9 cellular contexts compared by ENCODE assay signal in the genomic region with DNA sequence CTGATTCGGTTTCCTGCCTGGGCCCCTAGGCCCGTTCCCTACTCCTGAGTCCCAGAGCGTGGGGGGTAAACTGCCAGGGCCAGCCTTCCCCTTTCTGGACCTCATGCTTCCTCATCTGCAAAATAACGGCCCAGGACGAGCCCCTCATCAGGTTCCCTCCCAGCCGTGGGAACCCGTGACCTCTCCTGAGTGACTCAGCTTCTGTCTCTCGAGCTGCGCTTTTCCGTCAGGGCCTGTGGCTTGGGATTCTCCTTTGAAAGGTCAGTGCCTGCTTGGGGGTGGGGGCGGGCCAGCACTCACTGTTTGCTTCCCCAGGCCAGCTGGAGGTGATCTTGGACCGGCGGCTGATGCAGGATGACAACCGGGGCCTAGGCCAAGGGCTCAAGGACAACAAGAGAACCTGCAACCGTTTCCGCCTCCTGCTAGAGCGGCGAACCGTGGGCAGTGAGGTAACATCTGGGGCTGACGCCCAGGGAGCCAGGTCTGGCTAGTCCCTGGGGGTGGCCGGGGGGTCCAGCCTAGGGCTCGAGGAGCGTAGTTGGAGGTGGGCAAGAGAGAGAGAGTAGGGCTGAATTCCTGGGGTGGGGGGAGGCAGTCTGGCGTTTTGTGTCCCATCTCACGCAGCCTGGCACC. TPM values are rescaled to one million over a fixed set of nuclear protein-coding genes. Genes with fewer than 3 reads are reported as not detected.
DNase-seq lines count a peak whose midpoint lies in the region; ATAC-seq, FAIRE-seq and TF ChIP-seq lines count a peak whose summit lies in the region.
"Had no signal": no experiment of that assay in that cellular context is flagged by ENCODE, and none has a peak within 500 bp of the region (broad histone marks: within the 10 kb centered on the region; RNA-seq: fewer than 3 reads in every experiment).

No MANE protein-coding gene starts in this region.

- TF ChIP-seq CTCF in HepG2 (CRISPR knock-in tag; IDR thresholded peaks at IDR 0.05) (peak; percentile 11; the same call in 1 of the 2 replicates), breast epithelium (IDR thresholded peaks at IDR 0.05) (no peak)

- no peaks in the 10 kb centered on the region for H3K4me1 Mint-ChIP-seq in activated naive CD8-positive, alpha-beta T cell treated with anti-CD3 and anti-CD28 coated beads, Interleukin-2, amount 50 U/mL, for 24 hours
- no peaks in the 10 kb centered on the region for H3K4me1 Mint-ChIP-seq in activated naive CD8-positive, alpha-beta T cell treated with anti-CD3 and anti-CD28 coated beads for 36 hours

- no peak overlapping the region for H3K4me3 Mint-ChIP-seq in activated naive CD8-positive, alpha-beta T cell treated with anti-CD3 and anti-CD28 coated beads, Interleukin-2, amount 50 U/mL, for 24 hours
- no peak overlapping the region for H3K4me3 Mint-ChIP-seq in activated naive CD8-positive, alpha-beta T cell treated with anti-CD3 and anti-CD28 coated beads for 36 hours

- peaks cover 49% of the 10 kb centered on the region for H3K36me3 Mint-ChIP-seq in activated naive CD8-positive, alpha-beta T cell treated with anti-CD3 and anti-CD28 coated beads, Interleukin-2, amount 50 U/mL, for 24 hours (ENCODE audit: low read depth)
- peaks cover 13% of the 10 kb centered on the region for H3K36me3 Mint-ChIP-seq in activated naive CD8-positive, alpha-beta T cell treated with anti-CD3 and anti-CD28 coated beads for 36 hours

- FAIRE-seq in HepG2 (lab: Jason Lieb, UNC): no peak

- no peak overlapping the region for H3K9ac ChIP-seq in HepG2 (ENCODE audit: insufficient read depth, low read depth, low read length)
- H3K9ac ChIP-seq: SK-N-SH had no signal

- H3K4me1 ChIP-seq in HepG2 (ENCODE audit: insufficient read depth, low read length): no peaks in the 10 kb centered on the region
- no peaks in the 10 kb centered on the region for H3K4me1 ChIP-seq in breast epithelium

- no peak overlapping the region for H3K4me2 ChIP-seq in HepG2 (ENCODE audit: low read depth, low read length)
- H3K4me2 ChIP-seq: SK-N-SH had no signal

- TF ChIP-seq EP300 in HepG2 (IDR thresholded peaks at IDR 0.05; ENCODE audit: low read depth in 2 of 2, low read length in 2 of 2) (no peak), HepG2 (CRISPR knock-in tag; IDR thresholded peaks at IDR 0.05; ENCODE audit: borderline replicate concordance) (no peak)

- peak; percentile 2 for ATAC-seq in activated naive CD8-positive, alpha-beta T cell treated with anti-CD3 and anti-CD28 coated beads, Interleukin-2, amount 50 U/mL, for 24 hours
- ATAC-seq in HepG2: peak; percentile 41
- ATAC-seq in GM19351 (IDR thresholded peaks at IDR 0.05; ENCODE audit: unreplicated experiment): no peak

- no peaks in the 10 kb centered on the region for H4K20me1 ChIP-seq in HepG2 (ENCODE audit: insufficient read depth, low read length)

- TF ChIP-seq POLR2A in HepG2 (IDR thresholded peaks at IDR 0.05; ENCODE audit: insufficient read depth in 1 of 2, low read depth in 2 of 2, low read length in 2 of 2) (no peak), breast epithelium (IDR thresholded peaks at IDR 0.05) (no peak)

- H3K27me3 ChIP-seq in HepG2 (ENCODE audit: control insufficient read depth in 1 of 2, insufficient read depth in 2 of 2, low read length in 2 of 2) (no peaks in the 10 kb centered on the region), breast epithelium (no peaks in the 10 kb centered on the region)

- POLR2A ChIA-PET in HepG2 (lab: Yijun Ruan, JAX): no interaction called here

- H3K4me3 ChIP-seq in HepG2 (replicated peaks in 1 of 3; ENCODE audit: insufficient read depth in 1 of 3, low read depth in 2 of 3, low read length in 3 of 3) (no peak overlapping the region), breast epithelium (no peak overlapping the region)

- H3K27ac Mint-ChIP-seq in activated naive CD8-positive, alpha-beta T cell treated with anti-CD3 and anti-CD28 coated beads, Interleukin-2, amount 50 U/mL, for 24 hours: no peak overlapping the region
- H3K27ac Mint-ChIP-seq in activated naive CD8-positive, alpha-beta T cell treated with anti-CD3 and anti-CD28 coated beads for 36 hours: no peak overlapping the region

- H3K27me3 Mint-ChIP-seq in activated naive CD8-positive, alpha-beta T cell treated with anti-CD3 and anti-CD28 coated beads, Interleukin-2, amount 50 U/mL, for 24 hours: no peaks in the 10 kb centered on the region
- no peaks in the 10 kb centered on the region for H3K27me3 Mint-ChIP-seq in activated naive CD8-positive, alpha-beta T cell treated with anti-CD3 and anti-CD28 coated beads for 36 hours

- H3K79me2 ChIP-seq in HepG2 (ENCODE audit: insufficient read depth, low read length): no peaks in the 10 kb centered on the region

- 92% methylated on average over 20 of the region's 25 CpGs for WGBS in HepG2 (ENCODE audit: low lambda C conversion rate)

- intact Hi-C loops in HepG2 (cut with micrococcal nuclease; ENCODE audit: unreplicated experiment): no loop called here
- intact Hi-C loops in breast epithelium (cut with DNase I; ENCODE audit: low total_unique reads): no loop called here

- no peak overlapping the region for H2AFZ ChIP-seq in HepG2 (ENCODE audit: low read length)

- H3K9me3 Mint-ChIP-seq in activated naive CD8-positive, alpha-beta T cell treated with anti-CD3 and anti-CD28 coated beads, Interleukin-2, amount 50 U/mL, for 24 hours: no peaks in the 10 kb centered on the region
- H3K9me3 Mint-ChIP-seq in activated naive CD8-positive, alpha-beta T cell treated with anti-CD3 and anti-CD28 coated beads for 36 hours: no peaks in the 10 kb centered on the region

- no peak for TF ChIP-seq RAD21 in HepG2 (CRISPR knock-in tag; IDR thresholded peaks at IDR 0.05)

- no peak for DNase-seq in activated naive CD8-positive, alpha-beta T cell treated with anti-CD3 and anti-CD28 coated beads, Interleukin-2, amount 50 U/mL, for 24 hours
- DNase-seq in activated naive CD8-positive, alpha-beta T cell treated with anti-CD3 and anti-CD28 coated beads for 36 hours: no peak
- DNase-seq in HepG2 (ENCODE audit: low spot score) (no peak), breast epithelium (ENCODE audit: low spot score in 2 of 2) (no peak), NCI-H2196 (lab: John Stamatoyannopoulos, UW; ENCODE audit: unreplicated experiment) (no peak)
- DNase-seq: activated naive CD4-positive, alpha-beta T cell; SK-N-SH had no signal

- in situ Hi-C loops in HepG2 (cut with HindIII; ENCODE audit: extremely low pct_ligation_motif_present, low pct_unique_long_range_greater_than_20kb): no loop called here

- CTCF ChIA-PET in HepG2 (lab: Yijun Ruan, JAX; ENCODE audit: low intra/inter-chr PET ratio, low total read pairs): no interaction called here

- H3K27ac ChIP-seq in HepG2 (ENCODE audit: extremely low read length, insufficient read depth, low read length): no peak overlapping the region
- no peak overlapping the region for H3K27ac ChIP-seq in breast epithelium

- peaks cover 38 to 82% of the 10 kb centered on the region in 2 experiments; a peak in 4 of 5 replicates for H3K36me3 ChIP-seq in HepG2 (replicated peaks in 1 of 2; ENCODE audit: control insufficient read depth in 1 of 2, insufficient read depth in 2 of 2, low read length in 2 of 2)
- peaks cover 20% of the 10 kb centered on the region for H3K36me3 ChIP-seq in breast epithelium

- H3K9me3 ChIP-seq in HepG2 (ENCODE audit: low read length) (no peaks in the 10 kb centered on the region), breast epithelium (no peaks in the 10 kb centered on the region)
- H3K9me3 ChIP-seq: SK-N-SH had no signal

- BruUV-seq in HepG2 (replicated peaks; lab: Mats Ljungman, UMichigan): no TSS peak

RNA-seq across cellular contexts. Expression of gene MAN2A2, which starts 12.8 kb away (rescaled TPM):
- 10 to 100 TPM; 69.1 to 74.1 TPM for total RNA-seq in activated naive CD8-positive, alpha-beta T cell treated with anti-CD3 and anti-CD28 coated beads for 36 hours
- total RNA-seq in HepG2 (2016; rRNA removed; fragmentation: Illumina TruSeq; extraction: Trizol): 6.7 and 17.5 TPM in 2 replicates
- total RNA-seq in HepG2 (2016; cell fraction: cytosol; rRNA removed; fragmentation: Illumina TruSeq; extraction: Trizol; ENCODE audit: low read depth): 8.9 and 9.3 TPM in 2 replicates
- 5.6 and 21.4 TPM in 2 replicates for total RNA-seq in HepG2 (2016; cell fraction: insoluble cytoplasmic fraction; rRNA removed; fragmentation: Illumina TruSeq; extraction: Trizol)
- 9.6 and 10.0 TPM in 2 replicates for total RNA-seq in HepG2 (2016; cell fraction: membrane; rRNA removed; fragmentation: Illumina TruSeq; extraction: Trizol)
- 31.3 and 36.5 TPM in 2 replicates for total RNA-seq in HepG2 (2016; cell fraction: nucleus; rRNA removed; fragmentation: Illumina TruSeq; extraction: Trizol)
- polyA plus RNA-seq in HepG2 (2011; rRNA removed): 43.8 and 51.5 TPM in 2 replicates
- polyA plus RNA-seq in HepG2 (2011; cell fraction: cytosol; rRNA removed): 18.4 and 29.4 TPM in 2 replicates
- 296 and 398 TPM in 2 replicates for polyA plus RNA-seq in HepG2 (2011; cell fraction: nucleus; rRNA removed)
- polyA plus RNA-seq in HepG2 (2012): 13.2 and 18.7 TPM in 2 replicates
- 1.5 and 2.3 TPM in 2 replicates for polyA plus RNA-seq in HepG2 (2016; cell fraction: cytosol; fragmentation: Illumina TruSeq; extraction: Trizol; ENCODE audit: low read depth)
- polyA plus RNA-seq in HepG2 (2016; cell fraction: insoluble cytoplasmic fraction; fragmentation: Illumina TruSeq; extraction: Trizol; ENCODE audit: low read depth): 7.9 and 9.3 TPM in 2 replicates
- 5.8 and 8.8 TPM in 2 replicates for polyA plus RNA-seq in HepG2 (2016; cell fraction: membrane; fragmentation: Illumina TruSeq; extraction: Trizol; ENCODE audit: low read depth)
- polyA plus RNA-seq in HepG2 (2016; cell fraction: nucleus; fragmentation: Illumina TruSeq; extraction: Trizol; ENCODE audit: insufficient read depth, low read depth): 117 and 126 TPM in 2 replicates
- 46.3 and 58.9 TPM in 2 replicates for polyA minus RNA-seq in HepG2 (2011; rRNA and poly(A)+ RNA removed; ENCODE audit: low replicate concordance)
- 16.2 and 16.4 TPM in 2 replicates for polyA minus RNA-seq in HepG2 (2011; cell fraction: cytosol; rRNA and poly(A)+ RNA removed)
- 38.2 and 38.5 TPM in 2 replicates for polyA minus RNA-seq in HepG2 (2011; cell fraction: nucleus; rRNA and poly(A)+ RNA removed)
- total RNA-seq in breast epithelium: 10 to 100 TPM; 38.2 to 58.0 (median 56.9) TPM

RNA-seq across cellular contexts. Expression of gene HDDC3, which starts 16.4 kb away (rescaled TPM):
- 10 to 100 TPM; 38.4 to 44.3 TPM for total RNA-seq in activated naive CD8-positive, alpha-beta T cell treated with anti-CD3 and anti-CD28 coated beads for 36 hours
- total RNA-seq in HepG2 (2016; rRNA removed; fragmentation: Illumina TruSeq; extraction: Trizol) (28.3 and 30.0 TPM in 2 replicates), breast epithelium (10 to 100 TPM; 19.0 to 22.3 (median 19.4) TPM)
- 9.5 and 9.9 TPM in 2 replicates for total RNA-seq in HepG2 (2016; cell fraction: cytosol; rRNA removed; fragmentation: Illumina TruSeq; extraction: Trizol; ENCODE audit: low read depth)
- total RNA-seq in HepG2 (2016; cell fraction: insoluble cytoplasmic fraction; rRNA removed; fragmentation: Illumina TruSeq; extraction: Trizol): 29.5 and 31.1 TPM in 2 replicates
- 19.0 and 21.4 TPM in 2 replicates for total RNA-seq in HepG2 (2016; cell fraction: membrane; rRNA removed; fragmentation: Illumina TruSeq; extraction: Trizol)
- 14.9 and 16.3 TPM in 2 replicates for total RNA-seq in HepG2 (2016; cell fraction: nucleus; rRNA removed; fragmentation: Illumina TruSeq; extraction: Trizol)
- 18.7 and 21.7 TPM in 2 replicates for polyA plus RNA-seq in HepG2 (2011; rRNA removed)
- 21.7 and 23.0 TPM in 2 replicates for polyA plus RNA-seq in HepG2 (2011; cell fraction: cytosol; rRNA removed)
- polyA plus RNA-seq in HepG2 (2011; cell fraction: nucleus; rRNA removed): 18.2 and 23.4 TPM in 2 replicates
- polyA plus RNA-seq in HepG2 (2012): 12.4 and 14.3 TPM in 2 replicates
- 15.3 and 16.8 TPM in 2 replicates for polyA plus RNA-seq in HepG2 (2016; cell fraction: cytosol; fragmentation: Illumina TruSeq; extraction: Trizol; ENCODE audit: low read depth)
- polyA plus RNA-seq in HepG2 (2016; cell fraction: insoluble cytoplasmic fraction; fragmentation: Illumina TruSeq; extraction: Trizol; ENCODE audit: low read depth): 32.6 and 35.8 TPM in 2 replicates
- polyA plus RNA-seq in HepG2 (2016; cell fraction: membrane; fragmentation: Illumina TruSeq; extraction: Trizol; ENCODE audit: low read depth): 20.1 and 22.5 TPM in 2 replicates
- polyA plus RNA-seq in HepG2 (2016; cell fraction: nucleus; fragmentation: Illumina TruSeq; extraction: Trizol; ENCODE audit: insufficient read depth, low read depth): 23.2 and 27.0 TPM in 2 replicates
- polyA minus RNA-seq in HepG2 (2011; rRNA and poly(A)+ RNA removed; ENCODE audit: low replicate concordance): 12.2 and 28.5 TPM in 2 replicates
- polyA minus RNA-seq in HepG2 (2011; cell fraction: cytosol; rRNA and poly(A)+ RNA removed): 8.2 and 8.6 TPM in 2 replicates
- polyA minus RNA-seq in HepG2 (2011; cell fraction: nucleus; rRNA and poly(A)+ RNA removed): 13.3 and 14.7 TPM in 2 replicates

RNA-seq across cellular contexts. Expression of gene UNC45A, which starts 19.2 kb away (rescaled TPM):
- total RNA-seq in activated naive CD8-positive, alpha-beta T cell treated with anti-CD3 and anti-CD28 coated beads for 36 hours: 10 to 100 TPM; 62.7 to 65.5 TPM
- total RNA-seq in HepG2 (2016; rRNA removed; fragmentation: Illumina TruSeq; extraction: Trizol) (39.2 and 39.7 TPM in 2 replicates), breast epithelium (10 to 100 TPM; 52.4 to 65.0 (median 59.8) TPM)
- total RNA-seq in HepG2 (2016; cell fraction: cytosol; rRNA removed; fragmentation: Illumina TruSeq; extraction: Trizol; ENCODE audit: low read depth): 7.4 and 8.3 TPM in 2 replicates
- total RNA-seq in HepG2 (2016; cell fraction: insoluble cytoplasmic fraction; rRNA removed; fragmentation: Illumina TruSeq; extraction: Trizol): 37.2 and 42.0 TPM in 2 replicates
- total RNA-seq in HepG2 (2016; cell fraction: membrane; rRNA removed; fragmentation: Illumina TruSeq; extraction: Trizol): 10.7 and 11.5 TPM in 2 replicates
- total RNA-seq in HepG2 (2016; cell fraction: nucleus; rRNA removed; fragmentation: Illumina TruSeq; extraction: Trizol): 29.9 and 30.4 TPM in 2 replicates
- polyA plus RNA-seq in HepG2 (2011; rRNA removed): 33.8 and 39.6 TPM in 2 replicates
- polyA plus RNA-seq in HepG2 (2011; cell fraction: cytosol; rRNA removed): 28.5 and 36.4 TPM in 2 replicates
- polyA plus RNA-seq in HepG2 (2011; cell fraction: nucleus; rRNA removed): 128 and 143 TPM in 2 replicates
- polyA plus RNA-seq in HepG2 (2012): 23.6 and 29.6 TPM in 2 replicates
- polyA plus RNA-seq in HepG2 (2016; cell fraction: cytosol; fragmentation: Illumina TruSeq; extraction: Trizol; ENCODE audit: low read depth): 3.2 and 3.8 TPM in 2 replicates
- 31.6 and 37.2 TPM in 2 replicates for polyA plus RNA-seq in HepG2 (2016; cell fraction: insoluble cytoplasmic fraction; fragmentation: Illumina TruSeq; extraction: Trizol; ENCODE audit: low read depth)
- 6.4 and 8.0 TPM in 2 replicates for polyA plus RNA-seq in HepG2 (2016; cell fraction: membrane; fragmentation: Illumina TruSeq; extraction: Trizol; ENCODE audit: low read depth)
- polyA plus RNA-seq in HepG2 (2016; cell fraction: nucleus; fragmentation: Illumina TruSeq; extraction: Trizol; ENCODE audit: insufficient read depth, low read depth): 52.0 and 53.3 TPM in 2 replicates
- 77.7 and 119 TPM in 2 replicates for polyA minus RNA-seq in HepG2 (2011; rRNA and poly(A)+ RNA removed; ENCODE audit: low replicate concordance)
- polyA minus RNA-seq in HepG2 (2011; cell fraction: cytosol; rRNA and poly(A)+ RNA removed): 23.5 and 25.8 TPM in 2 replicates
- polyA minus RNA-seq in HepG2 (2011; cell fraction: nucleus; rRNA and poly(A)+ RNA removed): 37.1 and 48.0 TPM in 2 replicates

RNA-seq across cellular contexts. Expression of gene FES, which starts 31.6 kb away (rescaled TPM):
- total RNA-seq in activated naive CD8-positive, alpha-beta T cell treated with anti-CD3 and anti-CD28 coated beads for 36 hours: 1 to 10 TPM; 2.1 to 2.5 TPM
- total RNA-seq in HepG2 (2016; rRNA removed; fragmentation: Illumina TruSeq; extraction: Trizol) (8.5 and 9.5 TPM in 2 replicates), breast epithelium (10 to 100 TPM; 41.4 to 54.7 (median 42.3) TPM)
- 3.0 and 3.5 TPM in 2 replicates for total RNA-seq in HepG2 (2016; cell fraction: cytosol; rRNA removed; fragmentation: Illumina TruSeq; extraction: Trizol; ENCODE audit: low read depth)
- 9.6 TPM in 2 replicates for total RNA-seq in HepG2 (2016; cell fraction: insoluble cytoplasmic fraction; rRNA removed; fragmentation: Illumina TruSeq; extraction: Trizol)
- 3.8 and 4.7 TPM in 2 replicates for total RNA-seq in HepG2 (2016; cell fraction: membrane; rRNA removed; fragmentation: Illumina TruSeq; extraction: Trizol)
- total RNA-seq in HepG2 (2016; cell fraction: nucleus; rRNA removed; fragmentation: Illumina TruSeq; extraction: Trizol): 5.2 and 5.4 TPM in 2 replicates
- 4.0 and 4.3 TPM in 2 replicates for polyA plus RNA-seq in HepG2 (2011; rRNA removed)
- polyA plus RNA-seq in HepG2 (2011; cell fraction: cytosol; rRNA removed): 2.8 and 5.7 TPM in 2 replicates
- polyA plus RNA-seq in HepG2 (2011; cell fraction: nucleus; rRNA removed): 13.7 and 22.6 TPM in 2 replicates
- 1.3 and 1.7 TPM in 2 replicates for polyA plus RNA-seq in HepG2 (2012)
- polyA plus RNA-seq in HepG2 (2016; cell fraction: cytosol; fragmentation: Illumina TruSeq; extraction: Trizol; ENCODE audit: low read depth): 3.0 TPM in 2 replicates
- polyA plus RNA-seq in HepG2 (2016; cell fraction: insoluble cytoplasmic fraction; fragmentation: Illumina TruSeq; extraction: Trizol; ENCODE audit: low read depth): 6.1 and 6.9 TPM in 2 replicates
- 2.4 TPM in 2 replicates for polyA plus RNA-seq in HepG2 (2016; cell fraction: membrane; fragmentation: Illumina TruSeq; extraction: Trizol; ENCODE audit: low read depth)
- 8.5 and 10.3 TPM in 2 replicates for polyA plus RNA-seq in HepG2 (2016; cell fraction: nucleus; fragmentation: Illumina TruSeq; extraction: Trizol; ENCODE audit: insufficient read depth, low read depth)
- polyA minus RNA-seq in HepG2 (2011; rRNA and poly(A)+ RNA removed; ENCODE audit: low replicate concordance): 0.37 and 5.3 TPM in 2 replicates
- 1.7 and 1.8 TPM in 2 replicates for polyA minus RNA-seq in HepG2 (2011; cell fraction: cytosol; rRNA and poly(A)+ RNA removed)
- 5.1 and 6.2 TPM in 2 replicates for polyA minus RNA-seq in HepG2 (2011; cell fraction: nucleus; rRNA and poly(A)+ RNA removed)
- total RNA-seq: M059J had no signal

RNA-seq across cellular contexts. Expression of gene RCCD1, which starts 38.8 kb away (rescaled TPM):
- 10 to 100 TPM; 23.3 to 23.6 TPM for total RNA-seq in activated naive CD8-positive, alpha-beta T cell treated with anti-CD3 and anti-CD28 coated beads for 36 hours
- total RNA-seq in HepG2 (2016; rRNA removed; fragmentation: Illumina TruSeq; extraction: Trizol) (10.0 and 15.1 TPM in 2 replicates), breast epithelium (1 to 10 TPM; 5.3 to 9.8 (median 7.9) TPM)
- total RNA-seq in HepG2 (2016; cell fraction: cytosol; rRNA removed; fragmentation: Illumina TruSeq; extraction: Trizol; ENCODE audit: low read depth): 6.0 TPM in 2 replicates
- 9.7 and 17.0 TPM in 2 replicates for total RNA-seq in HepG2 (2016; cell fraction: insoluble cytoplasmic fraction; rRNA removed; fragmentation: Illumina TruSeq; extraction: Trizol)
- 7.6 and 8.9 TPM in 2 replicates for total RNA-seq in HepG2 (2016; cell fraction: membrane; rRNA removed; fragmentation: Illumina TruSeq; extraction: Trizol)
- total RNA-seq in HepG2 (2016; cell fraction: nucleus; rRNA removed; fragmentation: Illumina TruSeq; extraction: Trizol): 9.4 and 11.4 TPM in 2 replicates
- polyA plus RNA-seq in HepG2 (2011; rRNA removed): 12.9 and 14.1 TPM in 2 replicates
- polyA plus RNA-seq in HepG2 (2011; cell fraction: cytosol; rRNA removed): 6.2 and 8.5 TPM in 2 replicates
- 61.8 and 71.8 TPM in 2 replicates for polyA plus RNA-seq in HepG2 (2011; cell fraction: nucleus; rRNA removed)
- polyA plus RNA-seq in HepG2 (2012): 14.2 and 14.4 TPM in 2 replicates
- 2.2 and 3.1 TPM in 2 replicates for polyA plus RNA-seq in HepG2 (2016; cell fraction: cytosol; fragmentation: Illumina TruSeq; extraction: Trizol; ENCODE audit: low read depth)
- polyA plus RNA-seq in HepG2 (2016; cell fraction: insoluble cytoplasmic fraction; fragmentation: Illumina TruSeq; extraction: Trizol; ENCODE audit: low read depth): 11.9 and 21.8 TPM in 2 replicates
- polyA plus RNA-seq in HepG2 (2016; cell fraction: membrane; fragmentation: Illumina TruSeq; extraction: Trizol; ENCODE audit: low read depth): 5.0 and 5.7 TPM in 2 replicates
- polyA plus RNA-seq in HepG2 (2016; cell fraction: nucleus; fragmentation: Illumina TruSeq; extraction: Trizol; ENCODE audit: insufficient read depth, low read depth): 25.8 and 26.4 TPM in 2 replicates
- polyA minus RNA-seq in HepG2 (2011; rRNA and poly(A)+ RNA removed; ENCODE audit: low replicate concordance): 5.9 and 24.5 TPM in 2 replicates
- 3.3 and 3.4 TPM in 2 replicates for polyA minus RNA-seq in HepG2 (2011; cell fraction: cytosol; rRNA and poly(A)+ RNA removed)
- polyA minus RNA-seq in HepG2 (2011; cell fraction: nucleus; rRNA and poly(A)+ RNA removed): 11.7 and 13.4 TPM in 2 replicates
